ENCODE assay signal across 8 cellular contexts in genomic region chr2:232876071-232876977, GRCh38. TPM values are rescaled to one million over a fixed set of nuclear protein-coding genes. Genes with fewer than 3 reads are reported as not detected.
DNase-seq lines count a peak whose midpoint lies in the region; ATAC-seq and TF ChIP-seq lines count a peak whose summit lies in the region.

No MANE protein-coding gene starts in this region.

- H3K4me1 ChIP-seq in gastrocnemius medialis: peaks cover 0 to 4% of the 10 kb centered on the region in 2 donors

- no peaks in the 10 kb centered on the region for H3K27me3 ChIP-seq in gastrocnemius medialis

- H3K9me3 Mint-ChIP-seq in activated CD4-positive, alpha-beta T cell treated with anti-CD3 and anti-CD28 coated beads for 36 hours (ENCODE audit: low read depth): no peaks in the 10 kb centered on the region

- peak overlapping the region in 1 of 4 donors; percentile 30 for H3K27ac ChIP-seq in gastrocnemius medialis

- peak overlapping the region; percentile 50 for H3K4me3 Mint-ChIP-seq in activated CD4-positive, alpha-beta T cell treated with anti-CD3 and anti-CD28 coated beads for 36 hours

- H3K36me3 ChIP-seq in gastrocnemius medialis: no peaks in the 10 kb centered on the region

- DNase-seq in activated CD4-positive, alpha-beta T cell treated with anti-CD3 and anti-CD28 coated beads for 36 hours: peak; percentile 67
- DNase-seq in activated CD4-positive, alpha-beta T cell treated with anti-CD3 and anti-CD28 coated beads for 1 hour: no peak
- DNase-seq in NCI-H1417 treated with DMSO at 0.1 percent for 48 hours (lab: John Stamatoyannopoulos, UW) (peak; percentile 11), anterior cingulate cortex (lab: John Stamatoyannopoulos, UW) (peak in 37 of 58 donors; percentile 30 to 75 (median 57)), gastrocnemius medialis (no peak), NCI-H2029 (lab: John Stamatoyannopoulos, UW) (no peak), kidney glomerular epithelial cell (lab: John Stamatoyannopoulos, UW) (no peak)

- H3K27ac Mint-ChIP-seq in activated CD4-positive, alpha-beta T cell treated with anti-CD3 and anti-CD28 coated beads for 36 hours: no peak overlapping the region

- CTCF ChIA-PET in activated CD4-positive, alpha-beta T cell treated with anti-CD3 and anti-CD28 coated beads for 36 hours (lab: Charles Lee): no interaction called here

- ATAC-seq in activated CD4-positive, alpha-beta T cell treated with anti-CD3 and anti-CD28 coated beads for 36 hours: peak; percentile 69
- peak; percentile 12 to 38 for ATAC-seq in gastrocnemius medialis

- intact Hi-C loops in activated CD4-positive, alpha-beta T cell treated with anti-CD3 and anti-CD28 coated beads for 36 hours (cut with DNase I, micrococcal nuclease): loop anchor here in 1 of 2 experiments (2.0 to 5.0 kb wide), 2 partner anchors 52 to 269 kb away; no protein-coding TSS in a partner anchor
- intact Hi-C loops in gastrocnemius medialis (cut with DNase I; ENCODE audit: low total_unique reads): loop anchor here (2.0 kb wide), 1 partner anchor 22 kb away; no protein-coding TSS in a partner anchor

- no peaks in the 10 kb centered on the region for H3K9me3 ChIP-seq in gastrocnemius medialis

- H3K4me1 Mint-ChIP-seq in activated CD4-positive, alpha-beta T cell treated with anti-CD3 and anti-CD28 coated beads for 36 hours: peaks cover 5% of the 10 kb centered on the region

- in situ Hi-C loops in gastrocnemius medialis (cut with MboI; ENCODE audit: low sequenced_read_pairs in 4 of 4): no loop called here

- POLR2A ChIA-PET in activated CD4-positive, alpha-beta T cell treated with anti-CD3 and anti-CD28 coated beads for 36 hours (lab: Charles Lee): no interaction called here

- H3K27me3 Mint-ChIP-seq in activated CD4-positive, alpha-beta T cell treated with anti-CD3 and anti-CD28 coated beads for 36 hours: peaks cover 7% of the 10 kb centered on the region

- H3K36me3 Mint-ChIP-seq in activated CD4-positive, alpha-beta T cell treated with anti-CD3 and anti-CD28 coated beads for 36 hours (ENCODE audit: low read depth): no peaks in the 10 kb centered on the region

- no peak for TF ChIP-seq POLR2A in gastrocnemius medialis (IDR thresholded peaks at IDR 0.05)

- TF ChIP-seq CTCF in gastrocnemius medialis (IDR thresholded peaks at IDR 0.05 in 4 of 5, conservative IDR thresholded peaks at IDR 0.05 in 1 of 5): peak in 3 of 5 experiments; percentile 11 to 24 (median 23)

- peak overlapping the region; percentile 51 for H3K4me3 ChIP-seq in iPS-11a (ENCODE audit: low read depth, low read length)
- peak overlapping the region; percentile 46 to 52 (median 50) for H3K4me3 ChIP-seq in gastrocnemius medialis

RNA-seq across cellular contexts. Expression of gene SNORC, which starts 6.3 kb away (rescaled TPM):
- 1 to 10 TPM in 1 of 2 experiments, under 1 TPM in 1; 0.87 to 2.1 TPM for total RNA-seq in activated CD4-positive, alpha-beta T cell treated with anti-CD3 and anti-CD28 coated beads for 36 hours
- 1 to 10 TPM in 2 of 4 donors, under 1 TPM in 2; 0.12 to 4.1 (median 1.1) TPM for total RNA-seq in gastrocnemius medialis

Comparison
In these comparisons a context has a peak if more than half of its experiments do, and no peak if none do; other contexts are left out.
1. DNase-seq: peak in activated CD4-positive, alpha-beta T cell treated with anti-CD3 and anti-CD28 coated beads for 36 hours (single experiment), NCI-H1417 treated with DMSO at 0.1 percent for 48 hours (single experiment) and anterior cingulate cortex (37 of 58); none in activated CD4-positive, alpha-beta T cell treated with anti-CD3 and anti-CD28 coated beads for 1 hour (single experiment), gastrocnemius medialis (0 of 2), NCI-H2029 (single experiment) and kidney glomerular epithelial cell (single experiment).